In the genomic region with DNA sequence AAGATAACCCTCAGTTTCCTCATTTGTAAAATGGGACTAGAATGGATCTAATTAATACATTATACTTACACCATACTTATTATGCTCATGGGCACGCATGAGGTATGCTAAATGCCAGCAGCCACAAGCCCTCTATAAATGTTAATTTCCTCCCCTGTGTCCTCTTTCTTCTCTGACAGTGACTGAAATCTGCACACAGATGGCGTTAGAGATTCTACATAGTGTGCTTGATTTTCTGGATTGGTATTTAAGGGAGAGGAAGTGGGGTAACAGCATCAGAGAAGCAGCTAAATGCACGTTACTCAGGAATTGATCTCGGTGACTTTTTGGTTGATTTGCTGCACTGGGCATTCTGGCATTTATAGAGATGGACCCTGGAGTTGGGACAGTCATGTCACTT, we compare ENCODE assay signal across 13 cellular contexts.
"Had no signal": no experiment of that assay in that cellular context is flagged by ENCODE, and none has a peak within 500 bp of the region (broad histone marks: within the 10 kb centered on the region; RNA-seq: fewer than 3 reads in every experiment).

No MANE protein-coding gene starts in this region.

- H3K9me3 ChIP-seq: left lung, thoracic aorta had no signal

- H3K36me3 ChIP-seq: heart left ventricle, left lung, thoracic aorta had no signal

- H3K4me1 ChIP-seq: heart left ventricle, left lung had no signal

- H3K27me3 ChIP-seq: left lung had no signal

- H3K4me3 ChIP-seq: heart left ventricle, left lung, thoracic aorta had no signal

- ATAC-seq: activated CD4-positive, alpha-beta T cell treated with anti-CD3 and anti-CD28 coated beads for 36 hours; heart left ventricle; left lung; stimulated activated naive CD8-positive, alpha-beta T cell treated with anti-CD3 and anti-CD28 coated beads, Interleukin-15, amount 100 ng/mL, for 72 hours had no signal

- DNase-seq: activated CD4-positive, alpha-beta memory T cell treated with anti-CD3 and anti-CD28 coated beads, Interleukin-2, amount 10 ng/mL, durations not matched to agents 7 days and 5 days; activated CD4-positive, alpha-beta T cell treated with anti-CD3 and anti-CD28 coated beads for 36 hours; activated CD8-positive, alpha-beta memory T cell treated with anti-CD3 and anti-CD28 coated beads, Interleukin-2, amount 50 U/mL, for 4 hours; activated naive CD8-positive, alpha-beta T cell treated with anti-CD3 and anti-CD28 coated beads, Interleukin-2, amount 10 ng/mL, durations not matched to agents 7 days and 5 days; aorta; foreskin melanocyte; heart left ventricle; left lung; nephron progenitor cell; stimulated activated CD4-positive, alpha-beta T cell treated with anti-CD3 and anti-CD28 coated beads, Interleukin-4, amount 100 ng/mL, for 24 hours; stimulated activated naive CD8-positive, alpha-beta T cell treated with anti-CD3 and anti-CD28 coated beads, Interleukin-15, amount 100 ng/mL, for 72 hours; T-helper 9 cell had no signal

- H3K27ac ChIP-seq: heart left ventricle, left lung, thoracic aorta had no signal
